8 cellular contexts compared by ENCODE assay signal in genomic region chr7:92645531-92646061, GRCh38. TPM values are rescaled to one million over a fixed set of nuclear protein-coding genes. Genes with fewer than 3 reads are reported as not detected.
DNase-seq lines count a peak whose midpoint lies in the region; ATAC-seq and TF ChIP-seq lines count a peak whose summit lies in the region.

No MANE protein-coding gene starts in this region.

- H3K4me3 Mint-ChIP-seq in GM23338 = no peak overlapping the region
- H3K4me3 Mint-ChIP-seq in central memory CD8-positive, alpha-beta T cell = no peak overlapping the region

- ATAC-seq in GM23338 (peak; percentile 34; the same call in 1 of the 3 replicates), omental fat pad (ENCODE audit: low FRiP score) (peak; percentile 87), GM18502 (IDR thresholded peaks at IDR 0.05; ENCODE audit: poor library complexity, unreplicated experiment) (no peak), HG03097 (IDR thresholded peaks at IDR 0.05; ENCODE audit: low FRiP score, unreplicated experiment) (no peak)
- no peak for ATAC-seq in central memory CD8-positive, alpha-beta T cell (replicated peaks; ENCODE audit: extremely low read depth, poor library complexity, severe bottlenecking)

- no peaks in the 10 kb centered on the region for H3F3A ChIP-seq in GM23338 (replicated peaks; ENCODE audit: low read depth)

- no peaks in the 10 kb centered on the region; the same call in 1 of the 2 replicates for H3K4me1 ChIP-seq in GM23338 (ENCODE audit: insufficient read depth)

- no peak overlapping the region; the same call in 1 of the 2 replicates for H3K4me2 ChIP-seq in GM23338

- no peak overlapping the region for H3K27ac Mint-ChIP-seq in GM23338
- peak overlapping the region; percentile 64 for H3K27ac Mint-ChIP-seq in central memory CD8-positive, alpha-beta T cell (ENCODE audit: low read depth)

- no peaks in the 10 kb centered on the region for H3K36me3 ChIP-seq in GM23338 (ENCODE audit: insufficient read depth)

- H3K4me1 Mint-ChIP-seq in GM23338 = peaks cover 8% of the 10 kb centered on the region; the same call in 2 of the 3 replicates
- peaks cover 55% of the 10 kb centered on the region for H3K4me1 Mint-ChIP-seq in central memory CD8-positive, alpha-beta T cell

- no peaks in the 10 kb centered on the region for H3K79me2 ChIP-seq in GM23338 (replicated peaks; ENCODE audit: insufficient read depth)

- H3K9me3 Mint-ChIP-seq in GM23338 = no peaks in the 10 kb centered on the region
- H3K9me3 Mint-ChIP-seq in central memory CD8-positive, alpha-beta T cell = no peaks in the 10 kb centered on the region

- TF ChIP-seq CTCF in GM23338 (conservative IDR thresholded peaks at IDR 0.05; ENCODE audit: low read depth in 2 of 2) (no peak), omental fat pad (IDR thresholded peaks at IDR 0.05) (no peak)

- DNase-seq in GM23338 (ENCODE audit: low spot score) (no peak), NOMO-1 (lab: John Stamatoyannopoulos, UW; ENCODE audit: unreplicated experiment in 2 of 2) (peak; percentile 45 to 85), omental fat pad (ENCODE audit: low spot score) (no peak), RKO (ENCODE audit: low spot score) (no peak), superior temporal gyrus (ENCODE audit: extremely low spot score) (no peak)
- DNase-seq in central memory CD8-positive, alpha-beta T cell (ENCODE audit: low spot score in 2 of 2) = no peak

- H2AFZ ChIP-seq in GM23338 = no peak overlapping the region

- H3K27ac ChIP-seq in GM23338 (ENCODE audit: low read depth) = no peak overlapping the region

- 0 out of 2 replicates have a peak, but pooled peaks cover 5% of the 10 kb centered on the region for H4K20me1 ChIP-seq in GM23338 (replicated peaks; ENCODE audit: insufficient read depth)

- H3K27me3 ChIP-seq in GM23338 (ENCODE audit: insufficient read depth) = no peaks in the 10 kb centered on the region

- H3K4me3 ChIP-seq in GM23338 = no peak overlapping the region

- H3K36me3 Mint-ChIP-seq in GM23338 (ENCODE audit: low read depth) = no peaks in the 10 kb centered on the region
- H3K36me3 Mint-ChIP-seq in central memory CD8-positive, alpha-beta T cell (ENCODE audit: insufficient read depth) = peaks cover 4% of the 10 kb centered on the region

- peaks cover 6% of the 10 kb centered on the region for H3K27me3 Mint-ChIP-seq in GM23338 (ENCODE audit: insufficient read depth, low read depth, poor library complexity)
- H3K27me3 Mint-ChIP-seq in central memory CD8-positive, alpha-beta T cell = no peaks in the 10 kb centered on the region

- H3K9me2 ChIP-seq in GM23338 (ENCODE audit: insufficient read depth) = no peaks in the 10 kb centered on the region

TF ChIP-seq in GM23338, 12 proteins besides CTCF, POLR2A, EP300 and RAD21 (continues in another document):
- TF ChIP-seq JUNB (IDR thresholded peaks at IDR 0.05; ENCODE audit: unreplicated experiment) (no peak), ZNF331 (CRISPR knock-in tag; IDR thresholded peaks at IDR 0.05; ENCODE audit: low read depth) (no peak), EZH2 (IDR thresholded peaks at IDR 0.05; ENCODE audit: low read depth, unreplicated experiment) (no peak), REST (IDR thresholded peaks at IDR 0.05; ENCODE audit: unreplicated experiment) (no peak), STAT1 (IDR thresholded peaks at IDR 0.05; ENCODE audit: unreplicated experiment) (no peak), NANOG (IDR thresholded peaks at IDR 0.05; ENCODE audit: borderline replicate concordance) (no peak), ETS1 (IDR thresholded peaks at IDR 0.05) (no peak), CREB1 (CRISPR knock-in tag; IDR thresholded peaks at IDR 0.05; ENCODE audit: low read depth) (no peak), POLR2AphosphoS5 (IDR thresholded peaks at IDR 0.05; ENCODE audit: low read depth) (no peak)

RNA-seq across cellular contexts. Expression of gene FAM133B, which starts 55.4 kb away (rescaled TPM):
- total RNA-seq in GM23338 (2014; rRNA removed; shearing (Covaris generic)) = 36.9 and 38.4 TPM in 2 replicates
- 180 and 183 TPM in 2 replicates for polyA plus RNA-seq in GM23338 (2016; fragmentation: Nextera tagmentation; extraction: Ambion mirVana)
- total RNA-seq in omental fat pad = 10 to 100 TPM; 16.6 to 36.7 (median 24.2) TPM

Comparison
In these comparisons a context has a peak if more than half of its experiments do, and no peak if none do; other contexts are left out.
1. ATAC-seq: peak in GM23338 (single experiment) and omental fat pad (single experiment); none in central memory CD8-positive, alpha-beta T cell (single experiment), GM18502 (single experiment) and HG03097 (single experiment).
2. DNase-seq: peak in NOMO-1 (2 of 2); none in GM23338 (single experiment), central memory CD8-positive, alpha-beta T cell (0 of 2), omental fat pad (single experiment), RKO (single experiment) and superior temporal gyrus (single experiment).